Comparison of ENCODE assay signal across 24 cellular contexts in genomic region chr16:84864266-84864955, GRCh38. TPM values are rescaled to one million over a fixed set of nuclear protein-coding genes. Genes with fewer than 3 reads are reported as not detected.
A peak's percentile ranks its signal among the peaks of the same experiment; 100 is the strongest.
DNase-seq lines count a peak whose midpoint lies in the region; ATAC-seq, FAIRE-seq and TF ChIP-seq lines count a peak whose summit lies in the region.
"Had no signal": no experiment of that assay in that cellular context is flagged by ENCODE, and none has a peak within 500 bp of the region (broad histone marks: within the 10 kb centered on the region; RNA-seq: fewer than 3 reads in every experiment).

No MANE protein-coding gene starts in this region.

- WGBS in pancreas, 2 donors: 80 to 83% methylated on average over 14 of the region's 14 CpGs

- H3K27me3 Mint-ChIP-seq in glutamatergic neuron (ENCODE audit: unreplicated experiment): peaks cover 5% of the 10 kb centered on the region

- no peaks in the 10 kb centered on the region for H3K4me1 ChIP-seq in pancreas
- H3K4me1 ChIP-seq: suprapubic skin had no signal

- no peak overlapping the region for H3K27ac ChIP-seq in pancreas
- H3K27ac ChIP-seq: KMS-11, suprapubic skin had no signal

- ATAC-seq in pancreas: no peak
- ATAC-seq: effector memory CD8-positive, alpha-beta T cell; mucosa of descending colon had no signal

- no peaks in the 10 kb centered on the region for H3K27me3 ChIP-seq in pancreas
- H3K27me3 ChIP-seq: sigmoid colon, suprapubic skin had no signal

- no peak overlapping the region for H3K4me3 Mint-ChIP-seq in glutamatergic neuron (ENCODE audit: unreplicated experiment)
- H3K4me3 Mint-ChIP-seq: activated CD4-positive, alpha-beta T cell treated with anti-CD3 and anti-CD28 coated beads, Interleukin-2, amount 10 ng/mL, durations not matched to agents 7 days and 5 days; brain; CD8-positive, alpha-beta memory T cell; effector memory CD8-positive, alpha-beta T cell; H9 had no signal

- no peak overlapping the region for H3K4me3 ChIP-seq in pancreas
- H3K4me3 ChIP-seq in foreskin fibroblast (ENCODE audit: low read depth in 1 of 2, low read length in 2 of 2): no peak overlapping the region
- H3K4me3 ChIP-seq: mucosa of descending colon, sigmoid colon, suprapubic skin had no signal

- no peaks in the 10 kb centered on the region for H3K36me3 ChIP-seq in pancreas

- peak overlapping the region; percentile 86 for H3K27ac Mint-ChIP-seq in glutamatergic neuron (ENCODE audit: unreplicated experiment)
- H3K27ac Mint-ChIP-seq: activated CD4-positive, alpha-beta T cell treated with anti-CD3 and anti-CD28 coated beads, Interleukin-2, amount 10 ng/mL, durations not matched to agents 7 days and 5 days; CD8-positive, alpha-beta memory T cell; effector memory CD8-positive, alpha-beta T cell; H9 had no signal

- peaks cover 37% of the 10 kb centered on the region for H3K4me1 Mint-ChIP-seq in glutamatergic neuron (ENCODE audit: low read depth, unreplicated experiment)
- H3K4me1 Mint-ChIP-seq: activated CD4-positive, alpha-beta T cell treated with anti-CD3 and anti-CD28 coated beads, Interleukin-2, amount 10 ng/mL, durations not matched to agents 7 days and 5 days; CD8-positive, alpha-beta memory T cell had no signal

- intact Hi-C loops in pancreas (cut with DNase I): no loop called here

- peak; percentile 69 for DNase-seq in COLO829 (ENCODE audit: low spot score)
- peak; percentile 33 to 73 for DNase-seq in NCI-H524 (lab: John Stamatoyannopoulos, UW)
- no peak for DNase-seq in glutamatergic neuron
- peak; percentile 28 for DNase-seq in putamen (ENCODE audit: low spot score)
- no peak for DNase-seq in pancreas
- no peak for DNase-seq in HUDEP-2 (lab: John Stamatoyannopoulos, UW; ENCODE audit: unreplicated experiment in 76 of 76)
- no peak for DNase-seq in foreskin fibroblast
- DNase-seq: activated CD4-positive, alpha-beta T cell treated with anti-CD3 and anti-CD28 coated beads, Interleukin-2, amount 10 ng/mL, durations not matched to agents 7 days and 5 days; activated CD8-positive, alpha-beta memory T cell treated with anti-CD3 and anti-CD28 coated beads, Interleukin-2, amount 50 U/mL, for 4 hours; activated effector memory CD4-positive, alpha-beta T cell treated with anti-CD3 and anti-CD28 coated beads, Interleukin-2, amount 50 U/mL, for 16 hours; CD8-positive, alpha-beta memory T cell; DND-41; effector memory CD8-positive, alpha-beta T cell; H9; mucosa of descending colon; NCI-H1048; NCI-H2081 treated with DMSO at 0.1 percent for 48 hours; NCI-H774; occipital lobe; OCI-M1; sigmoid colon had no signal

- TF ChIP-seq CTCF in glutamatergic neuron (IDR thresholded peaks at IDR 0.05; ENCODE audit: partially characterized antibody, unreplicated experiment) (no peak), pancreas (IDR thresholded peaks at IDR 0.05) (no peak), foreskin fibroblast (IDR thresholded peaks at IDR 0.05; ENCODE audit: low read depth, low read length) (no peak)

- no peak for FAIRE-seq in pancreas (lab: Jason Lieb, UNC)

- H3K9me3 Mint-ChIP-seq in glutamatergic neuron (ENCODE audit: unreplicated experiment): peaks cover 17% of the 10 kb centered on the region

- H3K9me3 ChIP-seq in pancreas: no peaks in the 10 kb centered on the region

- peaks cover 21% of the 10 kb centered on the region for H3K36me3 Mint-ChIP-seq in glutamatergic neuron (ENCODE audit: unreplicated experiment)

RNA-seq across cellular contexts. Expression of gene CRISPLD2, which starts 44.6 kb away (rescaled TPM):
- total RNA-seq in glutamatergic neuron (ENCODE audit: unreplicated experiment) (9.0 TPM), pancreas (10 to 100 TPM in 4 of 6 donors, 1 to 10 TPM in 2; 4.1 to 40.2 (median 18.2) TPM)
- 10 to 100 TPM in 1 of 2 donors, 1 to 10 TPM in 1; 6.7 to 11.5 TPM for polyA plus RNA-seq in pancreas

Comparison
In these comparisons a context has a peak if more than half of its experiments do, and no peak if none do; other contexts are left out.
1. DNase-seq: peak in COLO829 (single experiment), NCI-H524 (2 of 2) and putamen (single experiment); none in glutamatergic neuron (single experiment), pancreas (0 of 6), HUDEP-2 (0 of 76) and foreskin fibroblast (0 of 2).